1 cellular context compared by ENCODE assay signal in genomic region chr7:103989785-103990775, GRCh38.
TF ChIP-seq lines count a peak whose summit lies in the region.

No MANE protein-coding gene starts in this region.

TF ChIP-seq in K562, 482 proteins besides CTCF, POLR2A, EP300 and RAD21 (continued from another document and continues in another):
- peak; percentile 45; the same call in 1 of the 2 replicates for TF ChIP-seq ARID2 (IDR thresholded peaks at IDR 0.05)
- 0 out of 2 replicates have a peak, but pooled peaks have one; percentile 37 for TF ChIP-seq GABPA (tag; conservative IDR thresholded peaks at IDR 0.05; ENCODE audit: low read depth)
- TF ChIP-seq PREB (CRISPR knock-in tag; IDR thresholded peaks at IDR 0.05), result no peak
- TF ChIP-seq RERE (CRISPR knock-in tag; IDR thresholded peaks at IDR 0.05; ENCODE audit: borderline replicate concordance), result no peak
- no peak for TF ChIP-seq CHD4 (IDR thresholded peaks at IDR 0.05; ENCODE audit: insufficient read depth, insufficient replicate concordance, low read depth, low read length, poor library complexity, severe bottlenecking)
- TF ChIP-seq ZFP1 (CRISPR knock-in tag; IDR thresholded peaks at IDR 0.05), result no peak
- TF ChIP-seq ZFPM2 (CRISPR knock-in tag; IDR thresholded peaks at IDR 0.05), result no peak
- TF ChIP-seq SUPT5H (IDR thresholded peaks at IDR 0.05), result peak; percentile 17; the same call in 1 of the 2 replicates
- TF ChIP-seq ARNT (IDR thresholded peaks at IDR 0.05), result no peak
- peak; percentile 77 for TF ChIP-seq NFIC (IDR thresholded peaks at IDR 0.05)
- no peak for TF ChIP-seq ATF6 (CRISPR knock-in tag; IDR thresholded peaks at IDR 0.05)
- peak in 1 of 2 experiments; percentile 64; a peak in 1 of 4 replicates for TF ChIP-seq TRIM24 (IDR thresholded peaks at IDR 0.05)
- TF ChIP-seq ZBTB8A (IDR thresholded peaks at IDR 0.05; ENCODE audit: partially characterized antibody), result no peak
- peak; percentile 67 for TF ChIP-seq RBFOX2 (IDR thresholded peaks at IDR 0.05; ENCODE audit: low read depth, low read length)
- TF ChIP-seq ZNF764 (CRISPR knock-in tag; IDR thresholded peaks at IDR 0.05; ENCODE audit: low read depth), result no peak
- TF ChIP-seq MYBL2 (IDR thresholded peaks at IDR 0.05; ENCODE audit: low read depth), result no peak
- no peak for TF ChIP-seq MYBL2 (CRISPR knock-in tag; IDR thresholded peaks at IDR 0.05; ENCODE audit: borderline replicate concordance)
- TF ChIP-seq SIN3B (IDR thresholded peaks at IDR 0.05; ENCODE audit: low read depth), result no peak
- TF ChIP-seq ESRRB (CRISPR knock-in tag; IDR thresholded peaks at IDR 0.05; ENCODE audit: borderline replicate concordance), result no peak
- no peak for TF ChIP-seq CREB1 (IDR thresholded peaks at IDR 0.05)
- TF ChIP-seq CREB1 (CRISPR knock-in tag; IDR thresholded peaks at IDR 0.05), result peak; percentile 47; the same call in 1 of the 2 replicates
- 0 out of 2 replicates have a peak, but pooled peaks have one; percentile 84 for TF ChIP-seq HDAC6 (IDR thresholded peaks at IDR 0.05; ENCODE audit: low read depth, low read length)
- no peak for TF ChIP-seq ARID4B (CRISPR knock-in tag; IDR thresholded peaks at IDR 0.05)
- no peak for TF ChIP-seq ZNF143 (CRISPR knock-in tag; IDR thresholded peaks at IDR 0.05)
- no peak for TF ChIP-seq EGR1 (conservative IDR thresholded peaks at IDR 0.05)
- TF ChIP-seq TAF1 (IDR thresholded peaks at IDR 0.05; ENCODE audit: control insufficient read depth, extremely low read depth, insufficient read depth, low read length, severe bottlenecking), result peak; percentile 0
- TF ChIP-seq BMI1 (IDR thresholded peaks at IDR 0.05; ENCODE audit: low read length), result no peak
- TF ChIP-seq FOXJ3 (CRISPR knock-in tag; IDR thresholded peaks at IDR 0.05), result no peak
- 0 out of 2 replicates have a peak, but pooled peaks have one; percentile 74 for TF ChIP-seq KDM2B (CRISPR knock-in tag; IDR thresholded peaks at IDR 0.05)
- TF ChIP-seq MYC (IDR thresholded peaks at IDR 0.05; ENCODE audit: low read depth, low read length), result no peak; the same call in 1 of the 2 replicates
- TF ChIP-seq MYC (CRISPR knock-in tag; IDR thresholded peaks at IDR 0.05; ENCODE audit: borderline replicate concordance, low read depth), result no peak
- TF ChIP-seq ZKSCAN1 (IDR thresholded peaks at IDR 0.05; ENCODE audit: low read depth, low read length), result no peak
- no peak for TF ChIP-seq ZNF445 (CRISPR knock-in tag; IDR thresholded peaks at IDR 0.05; ENCODE audit: low read depth)
- peak; percentile 59 for TF ChIP-seq KDM5B (IDR thresholded peaks at IDR 0.05; ENCODE audit: insufficient replicate concordance, low read depth, low read length)
- TF ChIP-seq NR3C1 (CRISPR knock-in tag; IDR thresholded peaks at IDR 0.05), result no peak
- no peak for TF ChIP-seq DDX20 (tag; IDR thresholded peaks at IDR 0.05; ENCODE audit: low read depth)
- TF ChIP-seq C11orf30 (IDR thresholded peaks at IDR 0.05; ENCODE audit: low read depth), result no peak
- no peak for TF ChIP-seq NFYB (IDR thresholded peaks at IDR 0.05; ENCODE audit: extremely low read depth, insufficient read length)
- TF ChIP-seq DPF2 (IDR thresholded peaks at IDR 0.05), result no peak
- no peak; the same call in 1 of the 2 replicates for TF ChIP-seq THAP12 (CRISPR knock-in tag; IDR thresholded peaks at IDR 0.05)
- no peak for TF ChIP-seq SMARCA5 (IDR thresholded peaks at IDR 0.05)
- no peak for TF ChIP-seq ZNF75A (CRISPR knock-in tag; IDR thresholded peaks at IDR 0.05)
- TF ChIP-seq RBM14 (IDR thresholded peaks at IDR 0.05; ENCODE audit: borderline replicate concordance, insufficient read depth, low read depth, low read length), result no peak
- TF ChIP-seq MNT (conservative IDR thresholded peaks at IDR 0.05), result peak in 1 of 2 experiments; percentile 23; a peak in 1 of 4 replicates
- no peak for TF ChIP-seq TFAM (CRISPR knock-in tag; conservative IDR thresholded peaks at IDR 0.05)
- TF ChIP-seq ZBTB26 (CRISPR knock-in tag; IDR thresholded peaks at IDR 0.05), result no peak
- TF ChIP-seq PYGO2 (tag; IDR thresholded peaks at IDR 0.05), result no peak
- 0 out of 2 replicates have a peak, but pooled peaks have one; percentile 19 for TF ChIP-seq SMARCA4 (IDR thresholded peaks at IDR 0.05)
- TF ChIP-seq KAT7 (CRISPR knock-in tag; IDR thresholded peaks at IDR 0.05; ENCODE audit: borderline replicate concordance), result 0 out of 2 replicates have a peak, but pooled peaks have one; percentile 42
